In genomic region chr1:90721210-90722194, GRCh38 we compare ENCODE assay signal across 9 cellular contexts. TPM values are rescaled to one million over a fixed set of nuclear protein-coding genes. Genes with fewer than 3 reads are reported as not detected.
A peak's percentile ranks its signal among the peaks of the same experiment; 100 is the strongest.
DNase-seq lines count a peak whose midpoint lies in the region; ATAC-seq and TF ChIP-seq lines count a peak whose summit lies in the region.
"Had no signal": no experiment of that assay in that cellular context is flagged by ENCODE, and none has a peak within 500 bp of the region (broad histone marks: within the 10 kb centered on the region; RNA-seq: fewer than 3 reads in every experiment).

No MANE protein-coding gene starts in this region.

- peak; percentile 60 for DNase-seq in AG08395 (ENCODE audit: low spot score)
- peak; percentile 71 for DNase-seq in GM12865 (ENCODE audit: low read depth)
- DNase-seq in NCI-H2227 treated with DMSO at 0.1 percent for 48 hours (lab: John Stamatoyannopoulos, UW) = peak; percentile 15
- peak; percentile 27 to 32 for DNase-seq in activated CD4-positive, alpha-beta T cell treated with anti-CD3 and anti-CD28 coated beads for 4 hours
- peak; percentile 54 for DNase-seq in fibroblast of mammary gland (ENCODE audit: low read depth)
- peak; percentile 22 for DNase-seq in renal cortical epithelial cell (ENCODE audit: low read depth)
- no peak for DNase-seq in NCI-H1048 (lab: John Stamatoyannopoulos, UW)

- no peak overlapping the region for H3K4me3 ChIP-seq in GM12865 (ENCODE audit: low read depth, low read length)
- no peak overlapping the region for H3K4me3 ChIP-seq in fibroblast of mammary gland (ENCODE audit: control insufficient read depth, low read depth, low read length)

- peak; percentile 56 for ATAC-seq in HG03196 (IDR thresholded peaks at IDR 0.05; ENCODE audit: unreplicated experiment)
- ATAC-seq: naive thymus-derived CD8-positive, alpha-beta T cell had no signal

- TF ChIP-seq CTCF in GM12865 (IDR thresholded peaks at IDR 0.05; ENCODE audit: insufficient read depth, low read depth, low read length, missing control alignments) (peak; percentile 86), fibroblast of mammary gland (conservative IDR thresholded peaks at IDR 0.05; ENCODE audit: control insufficient read depth, insufficient read depth, low read depth, low read length) (peak; percentile 92)

RNA-seq across cellular contexts. Expression of gene BARHL2, which starts 4.4 kb away (rescaled TPM):
- not detected in 2 replicates for total RNA-seq in renal cortical epithelial cell
- total RNA-seq: naive thymus-derived CD8-positive, alpha-beta T cell had no signal
